ENCODE assay signal across 1 cellular context in the genomic region with DNA sequence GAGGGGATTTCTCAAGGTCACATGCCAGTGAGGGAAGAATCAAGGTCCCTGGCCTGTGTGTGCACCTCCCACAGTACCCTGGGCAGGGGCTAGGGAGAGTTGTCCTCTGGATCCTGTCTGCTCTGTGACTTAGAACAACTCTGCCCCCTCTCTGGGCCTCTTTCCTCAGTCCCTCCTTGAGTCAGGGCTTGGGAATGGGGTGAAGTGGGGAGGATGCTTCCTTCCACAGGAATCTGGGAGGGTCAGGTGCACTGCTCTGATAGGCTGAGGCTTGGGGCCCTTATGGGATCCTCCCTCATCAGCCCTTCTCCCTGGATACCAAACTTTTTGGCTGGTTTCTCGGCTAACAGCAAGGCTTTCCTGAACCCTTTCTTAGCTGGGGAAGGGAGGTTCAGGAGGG.
TF ChIP-seq lines count a peak whose summit lies in the region.

No MANE protein-coding gene starts in this region.

TF ChIP-seq in H1, 55 proteins besides CTCF, POLR2A, EP300 and RAD21:
- TF ChIP-seq KDM5A (IDR thresholded peaks at IDR 0.05; ENCODE audit: low read length) (no peak), HDAC2 (IDR thresholded peaks at IDR 0.05; ENCODE audit: borderline replicate concordance in 1 of 2, low read depth in 2 of 2, low read length in 2 of 2) (no peak), EGR1 (IDR thresholded peaks at IDR 0.05; ENCODE audit: borderline replicate concordance, low read depth, low read length) (no peak), SP2 (IDR thresholded peaks at IDR 0.05; ENCODE audit: low read length) (no peak)
